ENCODE assay signal across 8 cellular contexts in genomic region chr1:5745776-5746610, GRCh38.
A peak's percentile ranks its signal among the peaks of the same experiment; 100 is the strongest.
DNase-seq lines count a peak whose midpoint lies in the region; ATAC-seq and TF ChIP-seq lines count a peak whose summit lies in the region.

No MANE protein-coding gene starts in this region.

- H3K27me3 ChIP-seq in foreskin keratinocyte (no peaks in the 10 kb centered on the region), tibial artery (peaks cover 0 to 88% of the 10 kb centered on the region in 2 donors)

- no peak overlapping the region for H3K27ac Mint-ChIP-seq in activated T-helper 2 cell treated with anti-CD3 and anti-CD28 coated beads, Interferon-gamma antibody, Interleukin-2, Interleukin-4, amounts not matched to agents 10 μg/mL and 5 μg/mL and 100 μg/mL, durations not matched to agents 14 hours and 24 hours and 36 hours
- no peak overlapping the region for H3K27ac Mint-ChIP-seq in osteocyte (ENCODE audit: unreplicated experiment)

- peaks cover 3% of the 10 kb centered on the region for H3K27me3 Mint-ChIP-seq in activated T-helper 2 cell treated with anti-CD3 and anti-CD28 coated beads, Interferon-gamma antibody, Interleukin-2, Interleukin-4, amounts not matched to agents 10 μg/mL and 5 μg/mL and 100 μg/mL, durations not matched to agents 14 hours and 24 hours and 36 hours (ENCODE audit: low read depth)
- H3K27me3 Mint-ChIP-seq in osteocyte (ENCODE audit: unreplicated experiment), result peaks cover 7% of the 10 kb centered on the region

- no peaks in the 10 kb centered on the region for H3K36me3 ChIP-seq in tibial artery

- no peaks in the 10 kb centered on the region for H3K36me3 Mint-ChIP-seq in activated T-helper 2 cell treated with anti-CD3 and anti-CD28 coated beads, Interferon-gamma antibody, Interleukin-2, Interleukin-4, amounts not matched to agents 10 μg/mL and 5 μg/mL and 100 μg/mL, durations not matched to agents 14 hours and 24 hours and 36 hours (ENCODE audit: low read depth)
- H3K36me3 Mint-ChIP-seq in osteocyte (ENCODE audit: unreplicated experiment), result no peaks in the 10 kb centered on the region

- no peak overlapping the region for H3K4me3 ChIP-seq in tibial artery

- intact Hi-C loops in activated T-helper 2 cell treated with anti-CD3 and anti-CD28 coated beads, Interferon-gamma antibody, Interleukin-2, Interleukin-4, amounts not matched to agents 10 μg/mL and 5 μg/mL and 100 μg/mL, durations not matched to agents 14 hours and 24 hours and 36 hours (cut with micrococcal nuclease), result loop anchor here (5.0 kb wide), 1 partner anchor 234 kb away; no protein-coding TSS in a partner anchor
- intact Hi-C loops in tibial artery (cut with DNase I; ENCODE audit: low total_unique reads), result no loop called here

- H3K4me1 Mint-ChIP-seq in activated T-helper 2 cell treated with anti-CD3 and anti-CD28 coated beads, Interferon-gamma antibody, Interleukin-2, Interleukin-4, amounts not matched to agents 10 μg/mL and 5 μg/mL and 100 μg/mL, durations not matched to agents 14 hours and 24 hours and 36 hours (ENCODE audit: low read depth), result no peaks in the 10 kb centered on the region
- H3K4me1 Mint-ChIP-seq in osteocyte (ENCODE audit: unreplicated experiment), result no peaks in the 10 kb centered on the region

- no peak overlapping the region for H3K4me3 Mint-ChIP-seq in activated T-helper 2 cell treated with anti-CD3 and anti-CD28 coated beads, Interferon-gamma antibody, Interleukin-2, Interleukin-4, amounts not matched to agents 10 μg/mL and 5 μg/mL and 100 μg/mL, durations not matched to agents 14 hours and 24 hours and 36 hours (ENCODE audit: low read depth)
- H3K4me3 Mint-ChIP-seq in osteocyte (ENCODE audit: unreplicated experiment), result no peak overlapping the region

- ATAC-seq in foreskin keratinocyte, result peak; percentile 86

- H3K9me3 Mint-ChIP-seq in activated T-helper 2 cell treated with anti-CD3 and anti-CD28 coated beads, Interferon-gamma antibody, Interleukin-2, Interleukin-4, amounts not matched to agents 10 μg/mL and 5 μg/mL and 100 μg/mL, durations not matched to agents 14 hours and 24 hours and 36 hours, result no peaks in the 10 kb centered on the region
- no peaks in the 10 kb centered on the region for H3K9me3 Mint-ChIP-seq in osteocyte (ENCODE audit: unreplicated experiment)

- no peaks in the 10 kb centered on the region for H3K4me1 ChIP-seq in foreskin keratinocyte
- peaks cover 0 to 3% (median 0%) of the 10 kb centered on the region in 4 donors for H3K4me1 ChIP-seq in tibial artery

- no peaks in the 10 kb centered on the region for H3K9me3 ChIP-seq in tibial artery

- H3K27ac ChIP-seq in foreskin keratinocyte, result no peak overlapping the region
- H3K27ac ChIP-seq in tibial artery, result no peak overlapping the region

- peak; percentile 97 for TF ChIP-seq CTCF in foreskin keratinocyte (conservative IDR thresholded peaks at IDR 0.05)
- TF ChIP-seq CTCF in osteocyte (IDR thresholded peaks at IDR 0.05), result peak; percentile 76
- TF ChIP-seq CTCF in tibial artery (IDR thresholded peaks at IDR 0.05), result peak; percentile 77

- DNase-seq in NCI-H1417 (lab: John Stamatoyannopoulos, UW), result peak; percentile 54 to 76 (median 61)
- no peak for DNase-seq in NCI-H1417 treated with DMSO at 0.1 percent for 48 hours (lab: John Stamatoyannopoulos, UW)
- DNase-seq in HT1080 (ENCODE audit: low read depth), result peak; percentile 68
- DNase-seq in RPMI7951 (ENCODE audit: low read depth), result peak; percentile 59
- peak; percentile 28 for DNase-seq in activated T-helper 2 cell treated with anti-CD3 and anti-CD28 coated beads, Interferon-gamma antibody, Interleukin-2, Interleukin-4, amounts not matched to agents 10 μg/mL and 5 μg/mL and 100 μg/mL, durations not matched to agents 14 hours and 24 hours and 36 hours (ENCODE audit: low spot score)
- DNase-seq in foreskin keratinocyte, result peak in 1 of 2 donors; percentile 41
- DNase-seq in osteocyte (ENCODE audit: extremely low spot score, unreplicated experiment), result no peak
- DNase-seq in tibial artery, result peak; percentile 34 to 67

Comparison
In these comparisons a context has a peak if more than half of its experiments do, and no peak if none do; other contexts are left out.
1. DNase-seq: peak in NCI-H1417 (3 of 3), HT1080 (single experiment), RPMI7951 (single experiment), activated T-helper 2 cell treated with anti-CD3 and anti-CD28 coated beads, Interferon-gamma antibody, Interleukin-2, Interleukin-4, amounts not matched to agents 10 μg/mL and 5 μg/mL and 100 μg/mL, durations not matched to agents 14 hours and 24 hours and 36 hours (single experiment) and tibial artery (2 of 2); none in NCI-H1417 treated with DMSO at 0.1 percent for 48 hours (single experiment) and osteocyte (single experiment).
2. Peak in every context shown above with its lines, with median percentiles within 50 percentile points of each other: CTCF ChIP-seq.